Comparison of ENCODE assay signal across 8 cellular contexts in the genomic region with DNA sequence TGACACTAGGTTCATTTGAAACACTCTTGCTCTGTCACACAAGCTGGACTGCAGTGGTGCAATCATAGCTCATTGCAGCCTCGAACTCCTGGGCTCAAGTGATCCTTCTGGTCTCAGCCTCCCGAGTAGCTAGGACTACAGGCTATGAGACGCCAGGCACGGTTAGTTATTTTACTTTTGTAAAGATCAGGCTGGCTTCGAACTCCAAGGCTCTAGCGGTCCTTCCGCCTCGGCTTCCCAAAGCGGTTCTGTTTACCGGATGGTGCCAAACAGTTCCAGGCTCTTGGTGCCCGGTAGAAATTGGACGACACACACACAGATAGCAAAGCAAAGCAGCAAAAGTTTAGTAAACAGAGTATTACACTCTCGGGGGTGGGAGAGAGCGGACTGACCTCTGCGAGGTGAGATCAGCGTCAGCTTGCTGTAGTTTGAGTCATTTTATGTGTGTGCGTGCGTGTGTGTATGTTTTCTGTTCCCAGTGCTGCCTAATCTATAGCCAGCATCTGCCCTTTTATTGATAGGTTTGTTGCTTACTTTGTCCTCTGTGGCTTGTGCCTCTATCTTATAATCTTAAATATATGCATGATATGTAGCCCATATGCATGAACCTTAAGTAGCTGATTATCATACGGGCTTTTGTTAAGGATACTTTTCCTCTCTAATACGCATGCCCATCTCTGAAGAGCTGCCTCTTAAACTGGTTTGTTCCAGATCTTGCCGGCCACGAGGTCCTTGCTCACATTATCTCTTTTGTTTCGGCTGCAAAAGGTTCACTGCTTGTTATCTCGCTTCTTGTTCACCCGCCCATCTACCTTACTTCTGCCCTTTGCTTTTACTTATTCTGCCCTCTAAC.
A peak's percentile ranks its signal among the peaks of the same experiment; 100 is the strongest.
DNase-seq lines count a peak whose midpoint lies in the region; ATAC-seq and TF ChIP-seq lines count a peak whose summit lies in the region.

No MANE protein-coding gene starts in this region.

- peak overlapping the region; percentile 66 for H3K4me3 ChIP-seq in GM06990 (replicated peaks; ENCODE audit: low read depth, low read length)
- peak overlapping the region; percentile 61 for H3K4me3 ChIP-seq in brain microvascular endothelial cell (ENCODE audit: low read depth, low read length)
- peak overlapping the region; percentile 70 for H3K4me3 ChIP-seq in iPS-18c (ENCODE audit: insufficient read depth, low read depth, low read length)
- H3K4me3 ChIP-seq in skeletal muscle satellite cell (ENCODE audit: low read length), result peak overlapping the region; percentile 82

- H3K9me3 Mint-ChIP-seq in progenitor cell of endocrine pancreas (ENCODE audit: low read depth), result no peaks in the 10 kb centered on the region

- in situ Hi-C loops in brain microvascular endothelial cell (cut with HindIII; ENCODE audit: low pct_ligation_motif_present, low sequenced_read_pairs), result no loop called here

- H3K27ac ChIP-seq in brain microvascular endothelial cell, result peak overlapping the region; percentile 96

- peak overlapping the region; percentile 99 for H3K9ac ChIP-seq in skeletal muscle satellite cell (ENCODE audit: low read depth, low read length)

- H3K36me3 ChIP-seq in GM06990 (ENCODE audit: control insufficient read depth, insufficient read depth, low read length) (no peaks in the 10 kb centered on the region), brain microvascular endothelial cell (replicated peaks) (no peaks in the 10 kb centered on the region), skeletal muscle satellite cell (ENCODE audit: insufficient read depth, low read length) (no peaks in the 10 kb centered on the region)

- no peak overlapping the region for H3K4me3 Mint-ChIP-seq in progenitor cell of endocrine pancreas (ENCODE audit: low read depth)

- peak; percentile 67 for DNase-seq in GM06990 (ENCODE audit: extremely low read depth, insufficient read length)
- DNase-seq in NCI-H1694 treated with DMSO at 0.1 percent for 48 hours (lab: John Stamatoyannopoulos, UW), result peak; percentile 63
- DNase-seq in T-helper 1 cell, result peak; percentile 25 to 84 (median 48)
- DNase-seq in brain microvascular endothelial cell, result peak; percentile 85
- no peak for DNase-seq in progenitor cell of endocrine pancreas (ENCODE audit: low spot score, unreplicated experiment)

- peaks cover 10% of the 10 kb centered on the region for H3K4me1 ChIP-seq in skeletal muscle satellite cell (ENCODE audit: control insufficient read depth, insufficient read depth, low read length)

- no peaks in the 10 kb centered on the region for H3K27me3 Mint-ChIP-seq in progenitor cell of endocrine pancreas

- no peaks in the 10 kb centered on the region for H3K27me3 ChIP-seq in GM06990 (replicated peaks; ENCODE audit: control insufficient read depth, insufficient read depth, low read length)
- H3K27me3 ChIP-seq in brain microvascular endothelial cell (replicated peaks), result no peaks in the 10 kb centered on the region
- H3K27me3 ChIP-seq in skeletal muscle satellite cell (ENCODE audit: control insufficient read depth, insufficient read depth, low read length), result no peaks in the 10 kb centered on the region

- TF ChIP-seq CTCF in GM06990 (IDR thresholded peaks at IDR 0.05; ENCODE audit: insufficient read depth, low read length, poor library complexity, severe bottlenecking) (no peak), brain microvascular endothelial cell (IDR thresholded peaks at IDR 0.05; ENCODE audit: low read depth, low read length, missing control alignments) (no peak), progenitor cell of endocrine pancreas (IDR thresholded peaks at IDR 0.05; ENCODE audit: unreplicated experiment) (no peak)

- peaks cover 20% of the 10 kb centered on the region for H3K4me1 Mint-ChIP-seq in progenitor cell of endocrine pancreas (ENCODE audit: low read depth)

- no peak overlapping the region for H3K27ac Mint-ChIP-seq in progenitor cell of endocrine pancreas

- ATAC-seq in HG02610 (IDR thresholded peaks at IDR 0.05; ENCODE audit: unreplicated experiment), result peak; percentile 34

- peaks cover 6% of the 10 kb centered on the region for H3K36me3 Mint-ChIP-seq in progenitor cell of endocrine pancreas (ENCODE audit: insufficient read depth)

- H3K9me3 ChIP-seq in iPS-18c (ENCODE audit: control insufficient read depth, insufficient read depth, low read length) (no peaks in the 10 kb centered on the region), skeletal muscle satellite cell (replicated peaks; ENCODE audit: low read length) (no peaks in the 10 kb centered on the region)

- H3K4me2 ChIP-seq in skeletal muscle satellite cell (ENCODE audit: low read length), result peak overlapping the region; percentile 90
